In the genomic region with DNA sequence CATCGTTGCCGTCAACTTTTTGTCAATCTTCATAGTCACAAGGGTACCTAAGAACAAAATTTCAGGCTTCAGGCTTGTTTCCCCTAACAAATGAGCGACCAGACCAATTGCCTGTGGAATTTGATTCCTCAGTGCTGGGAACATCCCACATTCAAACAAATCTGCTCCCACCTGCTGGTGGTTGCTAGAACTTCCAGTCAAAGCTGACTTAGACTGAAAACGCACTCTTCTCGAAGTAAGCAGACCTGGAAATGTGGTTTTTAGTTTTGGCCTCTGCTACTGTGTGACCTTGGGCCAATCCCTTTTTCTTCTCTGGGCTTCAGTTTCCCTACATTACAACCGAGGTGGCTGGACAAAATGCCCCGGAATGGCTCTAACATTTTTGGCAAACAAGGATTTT, we compare ENCODE assay signal across 9 cellular contexts. TPM values are rescaled to one million over a fixed set of nuclear protein-coding genes. Genes with fewer than 3 reads are reported as not detected.
DNase-seq lines count a peak whose midpoint lies in the region; ATAC-seq, FAIRE-seq and TF ChIP-seq lines count a peak whose summit lies in the region.
"Had no signal": no experiment of that assay in that cellular context is flagged by ENCODE, and none has a peak within 500 bp of the region (broad histone marks: within the 10 kb centered on the region; RNA-seq: fewer than 3 reads in every experiment).

No MANE protein-coding gene starts in this region.

- ATAC-seq in DND-41 (ENCODE audit: insufficient read depth, low read depth): no peak
- peak; percentile 49 for ATAC-seq in HCT116
- no peak for ATAC-seq in GM19324 (IDR thresholded peaks at IDR 0.05; ENCODE audit: low FRiP score, unreplicated experiment)

- no peak overlapping the region for H2BK120ac ChIP-seq in H1 (replicated peaks; ENCODE audit: low read depth, low read length)
- H2BK120ac ChIP-seq in neuronal stem cell (ENCODE audit: low read depth, low read length): no peak overlapping the region

- H3K4ac ChIP-seq in H1 (replicated peaks; ENCODE audit: insufficient read length, low read depth, low read length) (no peak overlapping the region), neuronal stem cell (ENCODE audit: low read length) (no peak overlapping the region)

- no peak overlapping the region for H3K4me2 ChIP-seq in DND-41 (ENCODE audit: insufficient read depth, low read length)
- H3K4me2 ChIP-seq in HCT116 (ENCODE audit: low read length): peak overlapping the region; percentile 37; the same call in 1 of the 2 replicates
- H3K4me2 ChIP-seq in H1 (ENCODE audit: insufficient read depth in 1 of 2, low read depth in 2 of 2, low read length in 2 of 2): no peak overlapping the region; a peak in 1 of 4 replicates
- no peak overlapping the region for H3K4me2 ChIP-seq in neuronal stem cell (ENCODE audit: insufficient read depth, low read length, poor library complexity, severe bottlenecking)

- H3K9ac ChIP-seq in DND-41 (ENCODE audit: low read depth, low read length): no peak overlapping the region
- H3K9ac ChIP-seq in HCT116 (ENCODE audit: low read length): no peak overlapping the region
- no peak overlapping the region for H3K9ac ChIP-seq in H1 (replicated peaks in 1 of 4; ENCODE audit: extremely low read depth in 1 of 4, low read depth in 3 of 4, low read length in 3 of 4)
- H3K9ac ChIP-seq in neuronal stem cell (ENCODE audit: low read depth, low read length, poor library complexity): no peak overlapping the region

- TF ChIP-seq EP300 in H1 (IDR thresholded peaks at IDR 0.05; ENCODE audit: borderline replicate concordance in 1 of 2, low read depth in 2 of 2, low read length in 2 of 2): no peak

- RAD21 ChIA-PET in HCT116 (lab: Charles Lee; ENCODE audit: low non-redundant PET in 1 of 2, low total read pairs in 2 of 2, uncharacterized antibody in 2 of 2, unreplicated experiment in 2 of 2): no interaction called here

- BruUV-seq in HCT116 (replicated peaks; lab: Mats Ljungman, UMichigan): no TSS peak

- H3K14ac ChIP-seq in H1 (ENCODE audit: insufficient read length): no peak overlapping the region
- no peak overlapping the region for H3K14ac ChIP-seq in neuronal stem cell (ENCODE audit: low read length)

- TF ChIP-seq POLR2A in HCT116 (IDR thresholded peaks at IDR 0.05; ENCODE audit: borderline replicate concordance, extremely low read depth, insufficient read depth, insufficient read length) (no peak), H1 (IDR thresholded peaks at IDR 0.05; ENCODE audit: control extremely low read depth in 1 of 2, low read depth in 2 of 2, low read length in 2 of 2) (no peak)

- H3K27ac ChIP-seq in DND-41 (ENCODE audit: low read length) (no peak overlapping the region), HCT116 (ENCODE audit: low read depth, low read length) (no peak overlapping the region), H1 (ENCODE audit: low read depth, low read length) (no peak overlapping the region), neuronal stem cell (replicated peaks; ENCODE audit: low read length) (no peak overlapping the region)
- H3K27ac ChIP-seq: neutrophil had no signal

- no peaks in the 10 kb centered on the region for H3K9me2 ChIP-seq in HCT116 (ENCODE audit: insufficient read depth)

- H3K36me3 ChIP-seq in DND-41 (ENCODE audit: insufficient read depth, low read length) (no peaks in the 10 kb centered on the region), HCT116 (ENCODE audit: control insufficient read depth in 1 of 2, insufficient read depth in 2 of 2, low read length in 2 of 2) (no peaks in the 10 kb centered on the region), H1 (ENCODE audit: control insufficient read depth in 2 of 4, insufficient read depth in 4 of 4, low read length in 3 of 4) (no peaks in the 10 kb centered on the region), neuronal stem cell (replicated peaks in 1 of 2; ENCODE audit: control insufficient read depth in 2 of 2, insufficient read depth in 2 of 2, low read length in 2 of 2) (no peaks in the 10 kb centered on the region)
- H3K36me3 ChIP-seq: neutrophil had no signal

- intact Hi-C loops in HCT116 (cut with micrococcal nuclease): loop anchor here (1.0 to 5.0 kb wide), 3 partner anchors 834 to 924 kb away; no protein-coding TSS in a partner anchor

- no peaks in the 10 kb centered on the region for H3K27me3 ChIP-seq in DND-41 (ENCODE audit: insufficient read depth, low read length, poor library complexity)
- peaks cover 5% of the 10 kb centered on the region; the same call in 1 of the 2 replicates for H3K27me3 ChIP-seq in HCT116 (ENCODE audit: insufficient read depth, low read length)
- H3K27me3 ChIP-seq in H1 (replicated peaks in 1 of 4; ENCODE audit: control insufficient read depth in 3 of 4, extremely low read depth in 1 of 4, insufficient read depth in 3 of 4, low read length in 3 of 4): peaks cover 0 to 13% (median 5%) of the 10 kb centered on the region in 4 experiments; a peak in 4 of 7 replicates
- H3K27me3 ChIP-seq in neuronal stem cell (ENCODE audit: control insufficient read depth in 3 of 3, insufficient read depth in 3 of 3, low read depth in 1 of 3, low read length in 3 of 3): peaks cover 0 to 40% (median 15%) of the 10 kb centered on the region in 3 experiments

- no peak overlapping the region for H4K5ac ChIP-seq in H1 (ENCODE audit: insufficient read length, low read depth, low read length)

- no peaks in the 10 kb centered on the region for H3K4me1 ChIP-seq in DND-41 (ENCODE audit: insufficient read depth, low read length)
- peaks cover 0 to 19% of the 10 kb centered on the region in 2 experiments; a peak in 2 of 4 replicates for H3K4me1 ChIP-seq in HCT116 (ENCODE audit: control insufficient read depth in 1 of 2, insufficient read depth in 2 of 2, low read length in 2 of 2)
- peaks cover 3 to 15% (median 13%) of the 10 kb centered on the region in 4 experiments; a peak in 6 of 7 replicates for H3K4me1 ChIP-seq in H1 (replicated peaks in 1 of 4; ENCODE audit: control insufficient read depth in 3 of 4, insufficient read depth in 4 of 4, low read length in 3 of 4)
- H3K4me1 ChIP-seq in neuronal stem cell (ENCODE audit: control insufficient read depth in 2 of 2, insufficient read depth in 1 of 2, low read depth in 1 of 2, low read length in 2 of 2): peaks cover 0 to 2% of the 10 kb centered on the region in 2 donors

- POLR2A ChIA-PET in HCT116 (lab: Charles Lee): no interaction called here
- POLR2A ChIA-PET in H1 (lab: Charles Lee; ENCODE audit: partially characterized antibody): no interaction called here

- H2BK5ac ChIP-seq in H1 (ENCODE audit: low read depth, low read length) (no peak overlapping the region), neuronal stem cell (ENCODE audit: low read length) (no peak overlapping the region)

- H3K18ac ChIP-seq in H1 (ENCODE audit: extremely low read depth, low read length) (no peak overlapping the region), neuronal stem cell (ENCODE audit: low read length) (no peak overlapping the region)

- H2BK15ac ChIP-seq in H1 (ENCODE audit: low read length) (no peak overlapping the region), neuronal stem cell (ENCODE audit: low read length) (no peak overlapping the region)

- H4K8ac ChIP-seq in H1 (ENCODE audit: extremely low read depth, insufficient read depth, low read length) (no peak overlapping the region), neuronal stem cell (ENCODE audit: low read depth, low read length) (no peak overlapping the region)

- DNase-seq in DND-41 (peak; percentile 5), HCT116 (ENCODE audit: low read depth, low spot score) (peak; percentile 59), NCI-H82 treated with DMSO at 0.1 percent for 48 hours (lab: John Stamatoyannopoulos, UW; ENCODE audit: unreplicated experiment) (peak; percentile 20), H1 (ENCODE audit: low read depth in 1 of 2, low spot score in 2 of 2) (peak in 1 of 2 experiments; percentile 45), neuronal stem cell (ENCODE audit: low spot score) (peak; percentile 47), GDM1 (lab: John Stamatoyannopoulos, UW) (no peak)
- DNase-seq in activated T-cell treated with anti-CD3 and anti-CD28 coated beads, Interleukin-2, amount 50 U/mL, for 1 hour: no peak

- TF ChIP-seq RAD21 in HCT116 (IDR thresholded peaks at IDR 0.05; ENCODE audit: low read depth) (peak; percentile 78), H1 (IDR thresholded peaks at IDR 0.05 in 1 of 2, conservative IDR thresholded peaks at IDR 0.05 in 1 of 2; ENCODE audit: low read depth in 2 of 2, low read length in 2 of 2) (peak; percentile 76 to 81)

- no peak overlapping the region for H2AFZ ChIP-seq in DND-41 (ENCODE audit: low read depth, low read length)
- H2AFZ ChIP-seq in HCT116 (ENCODE audit: low read depth, low read length, poor library complexity, severe bottlenecking): peak overlapping the region; percentile 80
- H2AFZ ChIP-seq in H1 (ENCODE audit: low read length): no peak overlapping the region
- no peak overlapping the region for H2AFZ ChIP-seq in neuronal stem cell (ENCODE audit: low read length)

- CTCF ChIA-PET in HCT116 (lab: Charles Lee) (interaction anchor here (2.6 kb wide), 1 partner anchor 883 kb away, joined by 10 read pairs; no protein-coding TSS in a partner anchor), H1 (lab: Charles Lee; ENCODE audit: partially characterized antibody) (interaction anchor here (0.6 to 3.3 kb wide), 12 partner anchors 11 to 886 kb away, joined by 3 to 23 read pairs (median 4); no protein-coding TSS in a partner anchor)

- no peak overlapping the region for H3K23ac ChIP-seq in H1 (ENCODE audit: insufficient read length)
- H3K23ac ChIP-seq in neuronal stem cell (ENCODE audit: low read depth, low read length, poor library complexity): no peak overlapping the region

- H2BK20ac ChIP-seq in H1 (ENCODE audit: low read length): no peak overlapping the region

- H2AK5ac ChIP-seq in H1 (ENCODE audit: low read depth, low read length) (no peak overlapping the region), neuronal stem cell (ENCODE audit: low read depth, low read length) (no peak overlapping the region)

- H3K4me3 ChIP-seq in DND-41 (ENCODE audit: low read depth in 1 of 2, low read length in 2 of 2) (no peak overlapping the region), HCT116 (replicated peaks in 1 of 2; ENCODE audit: low read depth in 1 of 2, low read length in 2 of 2) (no peak overlapping the region), H1 (ENCODE audit: extremely low read depth in 1 of 4, insufficient read depth in 2 of 4, low read depth in 3 of 4, low read length in 4 of 4) (no peak overlapping the region), neuronal stem cell (ENCODE audit: low read length in 2 of 2) (no peak overlapping the region)

- H4K20me1 ChIP-seq in DND-41 (ENCODE audit: insufficient read depth, low read length) (no peaks in the 10 kb centered on the region), HCT116 (ENCODE audit: insufficient read depth) (no peaks in the 10 kb centered on the region), H1 (replicated peaks in 1 of 2; ENCODE audit: control insufficient read depth in 1 of 2, insufficient read depth in 2 of 2, low read length in 2 of 2) (no peaks in the 10 kb centered on the region)

- peak; percentile 57 for TF ChIP-seq CTCF in DND-41 (IDR thresholded peaks at IDR 0.05; ENCODE audit: borderline replicate concordance, extremely low read depth, low read length, poor library complexity, severe bottlenecking)
- TF ChIP-seq CTCF in HCT116 (IDR thresholded peaks at IDR 0.05 in 2 of 3, conservative IDR thresholded peaks at IDR 0.05 in 1 of 3; ENCODE audit: borderline replicate concordance in 1 of 3, insufficient read depth in 1 of 3, low read depth in 2 of 3, low read length in 2 of 3): peak; percentile 50 to 61 (median 58); a peak in 5 of 6 replicates
- TF ChIP-seq CTCF in H1 (IDR thresholded peaks at IDR 0.05; ENCODE audit: control extremely low read depth in 1 of 3, insufficient read depth in 1 of 3, low read depth in 1 of 3, low read length in 3 of 3): peak in 2 of 3 experiments; percentile 63 to 70; a peak in 3 of 4 replicates

- peak; percentile 99 for FAIRE-seq in H1 (lab: Jason Lieb, UNC)

- H4K91ac ChIP-seq in H1 (replicated peaks; ENCODE audit: insufficient read length, low read length) (no peak overlapping the region), neuronal stem cell (ENCODE audit: low read depth, low read length, poor library complexity) (no peak overlapping the region)

- H3K9me3 ChIP-seq in DND-41 (ENCODE audit: insufficient read depth, low read length, severe bottlenecking) (no peaks in the 10 kb centered on the region), HCT116 (ENCODE audit: control insufficient read depth in 1 of 2, insufficient read depth in 1 of 2, low read depth in 1 of 2, low read length in 2 of 2) (no peaks in the 10 kb centered on the region), H1 (ENCODE audit: insufficient read depth in 2 of 2, low read depth in 1 of 2, low read length in 1 of 2) (no peaks in the 10 kb centered on the region), neuronal stem cell (replicated peaks in 1 of 2; ENCODE audit: control insufficient read depth in 2 of 2, insufficient read depth in 1 of 2, low read depth in 1 of 2, low read length in 2 of 2) (no peaks in the 10 kb centered on the region)
- H3K9me3 ChIP-seq: neutrophil had no signal

- H3K79me1 ChIP-seq in H1 (ENCODE audit: low read depth, low read length): no peaks in the 10 kb centered on the region
- H3K79me1 ChIP-seq in neuronal stem cell (ENCODE audit: low read depth, low read length): no peaks in the 10 kb centered on the region

- H2BK12ac ChIP-seq in H1 (ENCODE audit: low read depth, low read length): no peak overlapping the region
- no peak overlapping the region for H2BK12ac ChIP-seq in neuronal stem cell (ENCODE audit: low read length)

- H3K56ac ChIP-seq in H1 (replicated peaks; ENCODE audit: insufficient read length, low read depth, low read length): no peak overlapping the region

- H3K79me2 ChIP-seq in DND-41 (ENCODE audit: insufficient read depth, low read length) (no peaks in the 10 kb centered on the region), HCT116 (ENCODE audit: insufficient read depth, low read length) (no peaks in the 10 kb centered on the region), H1 (ENCODE audit: control insufficient read depth in 1 of 2, insufficient read depth in 2 of 2, low read length in 2 of 2) (no peaks in the 10 kb centered on the region)

- WGBS in H1 (ENCODE audit: extremely low coverage in 1 of 2, insufficient coverage in 1 of 2, insufficient read length in 1 of 2, insufficient replicate concordance in 2 of 2, low coverage in 1 of 2, low lambda C conversion rate in 2 of 2, missing lambda C conversion rate in 1 of 2), 2 experiments: 18% methylated on average over 7 of the region's 7 CpGs; no CpG with 5 or more reads in 1 of the 2 experiments
- no CpG with 5 or more reads among the region's 7 CpGs for WGBS in neuronal stem cell (ENCODE audit: extremely low coverage in 2 of 2, insufficient read length in 2 of 2, insufficient replicate concordance in 1 of 2), 2 donors

- H3K23me2 ChIP-seq in H1 (ENCODE audit: low read depth, low read length): peaks cover 4% of the 10 kb centered on the region; the same call in 1 of the 2 replicates

RNA-seq across cellular contexts. Expression of a gene that starts 1.8 kb away (rescaled TPM):
- total RNA-seq in HCT116 (2021; ENCODE audit: unreplicated experiment): 4.2 TPM
- polyA plus RNA-seq in HCT116 (2012): 2.6 and 2.9 TPM in 2 replicates
- total RNA-seq in H1 (2021; fragmentation: NEBNext Ultra II Directional; extraction: Animal tissue kit (Norgen Biotek cat#: 25700)): 8.6 and 9.6 TPM in 2 replicates
- 6.2 and 6.3 TPM in 2 replicates for polyA plus RNA-seq in H1 (2011; rRNA removed)
- 5.7 TPM for polyA plus RNA-seq in H1 (2011; cell fraction: cytosol; rRNA removed)
- 7.2 TPM for polyA plus RNA-seq in H1 (2011; cell fraction: nucleus; rRNA removed)
- 4.6 to 6.6 TPM (median 5.3 TPM) in 4 replicates for polyA plus RNA-seq in H1 (2012, experiment 1 of 2)
- 1.6 TPM for polyA plus RNA-seq in H1 (2012, experiment 2 of 2)
- polyA plus RNA-seq in H1 (2013, experiment 1 of 2): 6.0 TPM
- polyA plus RNA-seq in H1 (2013, experiment 2 of 2): 7.2 TPM
- 16.5 and 17.5 TPM in 2 replicates for polyA minus RNA-seq in H1 (2011; rRNA and poly(A)+ RNA removed)
- polyA minus RNA-seq in H1 (2011; cell fraction: cytosol; rRNA and poly(A)+ RNA removed): 6.6 TPM
- 13.9 TPM for polyA minus RNA-seq in H1 (2011; cell fraction: nucleus; rRNA and poly(A)+ RNA removed)
- 1.3 TPM for polyA plus RNA-seq in neuronal stem cell (2013, experiment 1 of 2)
- polyA plus RNA-seq in neuronal stem cell (2013, experiment 2 of 2): 1.3 TPM

Comparison
In these comparisons a context has a peak if more than half of its experiments do, and no peak if none do; other contexts are left out.
1. DNase-seq: peak in DND-41 (single experiment), HCT116 (single experiment), NCI-H82 treated with DMSO at 0.1 percent for 48 hours (single experiment) and neuronal stem cell (single experiment); none in activated T-cell treated with anti-CD3 and anti-CD28 coated beads, Interleukin-2, amount 50 U/mL, for 1 hour (single experiment) and GDM1 (single experiment).
2. Peak in every context shown above with its lines, with median percentiles within 50 percentile points of each other: CTCF ChIP-seq.